ENCODE assay signal across 28 cellular contexts in the genomic region with DNA sequence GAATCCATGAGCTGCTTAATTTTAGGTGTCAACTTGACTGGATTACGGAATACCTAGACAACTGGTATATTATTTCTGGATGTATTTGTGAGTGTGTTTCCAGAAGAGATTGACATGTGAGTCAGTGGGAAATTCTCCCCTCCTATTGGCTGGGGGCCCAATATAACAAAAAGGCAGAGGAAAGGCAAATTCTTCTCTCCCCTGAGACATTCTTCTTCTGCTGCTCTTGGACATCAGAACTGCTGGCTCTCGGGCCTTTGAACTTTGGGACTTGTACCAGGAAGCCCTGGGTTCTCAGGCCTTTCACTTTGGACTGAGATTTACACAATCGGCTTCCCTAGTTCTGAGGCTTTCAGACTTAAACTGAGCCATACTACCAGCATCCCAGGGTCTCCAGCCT. TPM values are rescaled to one million over a fixed set of nuclear protein-coding genes. Genes with fewer than 3 reads are reported as not detected.
A peak's percentile ranks its signal among the peaks of the same experiment; 100 is the strongest.
DNase-seq lines count a peak whose midpoint lies in the region; ATAC-seq, FAIRE-seq and TF ChIP-seq lines count a peak whose summit lies in the region.
"Had no signal": no experiment of that assay in that cellular context is flagged by ENCODE, and none has a peak within 500 bp of the region (broad histone marks: within the 10 kb centered on the region; RNA-seq: fewer than 3 reads in every experiment).

No MANE protein-coding gene starts in this region.

- H3K4me2 ChIP-seq in IMR-90 (ENCODE audit: low read depth, low read length), result no peak overlapping the region
- H3K4me2 ChIP-seq: smooth muscle cell had no signal

- no peak overlapping the region for H2BK15ac ChIP-seq in IMR-90 (ENCODE audit: low read depth, low read length)

- no peak overlapping the region for H3K56ac ChIP-seq in IMR-90 (ENCODE audit: extremely low read depth, insufficient read depth, low read length)

- peaks cover 5% of the 10 kb centered on the region; the same call in 1 of the 2 replicates for H3K9me3 Mint-ChIP-seq in HFFc6

- H2AK9ac ChIP-seq in IMR-90 (replicated peaks; ENCODE audit: low read depth, low read length, poor library complexity), result no peak overlapping the region

- dilution Hi-C loops in IMR-90 (cut with HindIII; ENCODE audit: low sequenced_read_pairs, unreplicated experiment), result no loop called here

- H3K36me3 Mint-ChIP-seq in HFFc6 (ENCODE audit: low read depth), result peaks cover 61% of the 10 kb centered on the region

- H3K4ac ChIP-seq in IMR-90 (ENCODE audit: low read depth, low read length), result no peak overlapping the region

- H3K4me1 Mint-ChIP-seq in HFFc6 (ENCODE audit: low read depth), result peaks cover 39% of the 10 kb centered on the region
- H3K4me1 Mint-ChIP-seq: activated B cell treated with CpG ODN at 0.5 μM for 24 hours; stimulated activated naive B cell treated with anti-CD40 and anti-IgM and Interleukin-4, amounts not matched to agents 10 μg/mL and 1 μg/mL and 100 μg/mL, for 72 hours had no signal

- no peak overlapping the region for H3K4me3 ChIP-seq in IMR-90 (ENCODE audit: insufficient read depth, low read depth, low read length)
- H3K4me3 ChIP-seq in small intestine (ENCODE audit: low read depth in 1 of 2, low read length in 2 of 2), result no peak overlapping the region
- H3K4me3 ChIP-seq: heart left ventricle, mucosa of descending colon, smooth muscle cell, transverse colon had no signal

- in situ Hi-C loops in IMR-90 (cut with MboI; ENCODE audit: low sequenced_read_pairs), result no loop called here

- H4K5ac ChIP-seq in IMR-90 (ENCODE audit: low read depth, low read length), result no peak overlapping the region

- H2BK20ac ChIP-seq in IMR-90 (ENCODE audit: low read depth, low read length), result no peak overlapping the region

- no peak overlapping the region for H3K14ac ChIP-seq in IMR-90 (replicated peaks; ENCODE audit: low read depth, low read length)

- peak; percentile 24; the same call in 1 of the 2 replicates for ATAC-seq in IMR-90 (ENCODE audit: low read depth)
- no peak for ATAC-seq in GM21423 (IDR thresholded peaks at IDR 0.05; ENCODE audit: unreplicated experiment)
- ATAC-seq in GM18519 (IDR thresholded peaks at IDR 0.05; ENCODE audit: low FRiP score, unreplicated experiment), result no peak
- no peak for ATAC-seq in GM21619 (IDR thresholded peaks at IDR 0.05; ENCODE audit: unreplicated experiment)
- ATAC-seq: stimulated activated naive B cell treated with anti-CD40 and anti-IgM and Interleukin-4, amounts not matched to agents 10 μg/mL and 1 μg/mL and 100 μg/mL, for 72 hours had no signal

- peak; percentile 18 for DNase-seq in IMR-90
- peak; percentile 68 for DNase-seq in brain pericyte (ENCODE audit: low read depth, low spot score)
- peak; percentile 43 for DNase-seq in fibroblast of the conjunctiva (ENCODE audit: low read depth)
- peak; percentile 72 for DNase-seq in small intestine
- no peak for DNase-seq in HFFc6
- DNase-seq: activated B cell treated with CpG ODN at 0.5 μM for 24 hours; activated CD4-positive, alpha-beta T cell treated with anti-CD3 and anti-CD28 coated beads, Interleukin-2, amount 50 U/mL, for 4 hours; activated gamma-delta T cell; CD4-positive, alpha-beta memory T cell; DMS 273 treated with DMSO at 0.1 percent for 48 hours; effector CD8-positive, alpha-beta T cell; HCEC 1CT; mucosa of descending colon; NCI-H2029 treated with DMSO at 0.1 percent for 48 hours; NCI-H226; NCI-H774; stimulated activated CD4-positive, alpha-beta T cell treated with anti-CD3 and anti-CD28 coated beads, Interleukin-2, amount 100 ng/mL, for 48 hours; stimulated activated naive B cell treated with anti-CD40 and anti-IgM and Interleukin-4, amounts not matched to agents 10 μg/mL and 1 μg/mL and 100 μg/mL, for 72 hours; T-helper 9 cell; transverse colon had no signal

- CTCF ChIA-PET in IMR-90 (lab: Yijun Ruan, JAX), result interaction anchor here (0.6 kb wide), 1 partner anchor 140 kb away, joined by 6 read pairs; no protein-coding TSS in a partner anchor

- H3K27ac ChIP-seq in IMR-90 (ENCODE audit: insufficient read depth, low read length) (no peak overlapping the region), small intestine (ENCODE audit: low read depth in 1 of 2, low read length in 1 of 2) (no peak overlapping the region)
- H3K27ac ChIP-seq: transverse colon had no signal

- no peaks in the 10 kb centered on the region for H4K20me1 ChIP-seq in IMR-90 (ENCODE audit: insufficient read depth, low read length)

- H4K8ac ChIP-seq in IMR-90 (ENCODE audit: low read depth in 2 of 2, low read length in 2 of 2), result no peak overlapping the region

- no peak overlapping the region for H2BK120ac ChIP-seq in IMR-90 (ENCODE audit: low read depth, low read length)

- H4K91ac ChIP-seq in IMR-90 (ENCODE audit: insufficient read depth, low read depth, low read length), result no peak overlapping the region

- TF ChIP-seq CTCF in IMR-90 (conservative IDR thresholded peaks at IDR 0.05; ENCODE audit: low read depth, low read length), result no peak
- no peak for TF ChIP-seq CTCF in HFFc6 (IDR thresholded peaks at IDR 0.05)

- TF ChIP-seq RAD21 in IMR-90 (IDR thresholded peaks at IDR 0.05; ENCODE audit: low read length), result no peak

- 80% methylated on average over 1 of the region's 3 CpGs; no CpG with 5 or more reads in 1 of the 2 experiments for WGBS in IMR-90 (ENCODE audit: extremely low coverage in 2 of 2, insufficient read length in 1 of 2), 2 experiments
- 57 to 70% (median 61%) methylated on average over 3 of the region's 3 CpGs for WGBS in small intestine, 3 donors

- no peak overlapping the region for H3K18ac ChIP-seq in IMR-90 (ENCODE audit: low read depth, low read length)

- no peak overlapping the region for H2AFZ ChIP-seq in IMR-90 (replicated peaks; ENCODE audit: low read length, poor library complexity)

- POLR2A ChIA-PET in IMR-90 (lab: Charles Lee; ENCODE audit: unreplicated experiment), result no interaction called here

- no peak overlapping the region for H3K23ac ChIP-seq in IMR-90 (ENCODE audit: low read depth, low read length)

- no peak for FAIRE-seq in small intestine (lab: Jason Lieb, UNC)
- FAIRE-seq: G401.6 had no signal

- no peak for TF ChIP-seq POLR2A in IMR-90 (IDR thresholded peaks at IDR 0.05; ENCODE audit: low read depth, low read length)

- H3K9me3 ChIP-seq in IMR-90 (ENCODE audit: control insufficient read depth, insufficient read depth, low read length), result no peaks in the 10 kb centered on the region; the same call in 1 of the 2 replicates
- H3K9me3 ChIP-seq in small intestine (ENCODE audit: control insufficient read depth, low read depth), result no peaks in the 10 kb centered on the region
- H3K9me3 ChIP-seq: transverse colon had no signal

- H3K9ac ChIP-seq in IMR-90 (ENCODE audit: low read depth, low read length), result no peak overlapping the region

- intact Hi-C loops in IMR-90 (cut with micrococcal nuclease), result no loop called here

- H3K27me3 ChIP-seq in IMR-90 (ENCODE audit: control insufficient read depth, insufficient read depth, low read length), result no peaks in the 10 kb centered on the region
- H3K27me3 ChIP-seq in small intestine (ENCODE audit: control insufficient read depth in 2 of 2, insufficient read depth in 2 of 2, low read length in 2 of 2), result no peaks in the 10 kb centered on the region
- H3K27me3 ChIP-seq: heart left ventricle, transverse colon had no signal

- no peaks in the 10 kb centered on the region; the same call in 1 of the 2 replicates for H3K27me3 Mint-ChIP-seq in HFFc6 (ENCODE audit: insufficient read depth)
- H3K27me3 Mint-ChIP-seq: activated B cell treated with CpG ODN at 0.5 μM for 24 hours; CD4-positive, alpha-beta memory T cell; central memory CD8-positive, alpha-beta T cell; stimulated activated naive B cell treated with anti-CD40 and anti-IgM and Interleukin-4, amounts not matched to agents 10 μg/mL and 1 μg/mL and 100 μg/mL, for 72 hours had no signal

- H3K36me3 ChIP-seq in IMR-90 (ENCODE audit: control insufficient read depth, insufficient read depth, low read length) (peaks cover 25% of the 10 kb centered on the region), small intestine (ENCODE audit: control insufficient read depth in 2 of 2, insufficient read depth in 2 of 2, low read length in 2 of 2) (peaks cover 2 to 6% of the 10 kb centered on the region in 2 donors)

- no peak overlapping the region for H2BK5ac ChIP-seq in IMR-90 (ENCODE audit: low read depth, low read length, poor library complexity, severe bottlenecking)

- H3K27ac Mint-ChIP-seq in HFFc6, result no peak overlapping the region; the same call in 1 of the 2 replicates
- H3K27ac Mint-ChIP-seq: activated B cell treated with CpG ODN at 0.5 μM for 24 hours; CD4-positive, alpha-beta memory T cell; stimulated activated naive B cell treated with anti-CD40 and anti-IgM and Interleukin-4, amounts not matched to agents 10 μg/mL and 1 μg/mL and 100 μg/mL, for 72 hours had no signal

- peaks cover 8% of the 10 kb centered on the region; the same call in 1 of the 2 replicates for H3K9me1 ChIP-seq in IMR-90 (ENCODE audit: insufficient read depth, low read length)

- no peak overlapping the region for H3K4me3 Mint-ChIP-seq in HFFc6
- H3K4me3 Mint-ChIP-seq: activated B cell treated with CpG ODN at 0.5 μM for 24 hours; CD4-positive, alpha-beta memory T cell; central memory CD8-positive, alpha-beta T cell; stimulated activated naive B cell treated with anti-CD40 and anti-IgM and Interleukin-4, amounts not matched to agents 10 μg/mL and 1 μg/mL and 100 μg/mL, for 72 hours had no signal

- H3K4me1 ChIP-seq in IMR-90 (ENCODE audit: control insufficient read depth, insufficient read depth, low read length) (peaks cover 3% of the 10 kb centered on the region; the same call in 1 of the 2 replicates), small intestine (ENCODE audit: control insufficient read depth in 2 of 2, insufficient read depth in 1 of 2, low read depth in 1 of 2, low read length in 1 of 2) (no peaks in the 10 kb centered on the region)
- H3K4me1 ChIP-seq: transverse colon had no signal

- H2AK5ac ChIP-seq in IMR-90 (ENCODE audit: low read depth, low read length), result no peak overlapping the region

- no TSS peak for BruUV-seq in IMR-90 (replicated peaks; lab: Mats Ljungman, UMichigan)

- H3K79me1 ChIP-seq in IMR-90 (ENCODE audit: low read depth in 1 of 2, low read length in 2 of 2), result peaks cover 0 to 14% of the 10 kb centered on the region in 2 experiments; a peak in 1 of 4 replicates

RNA-seq across cellular contexts. Expression of a gene that starts 7.7 kb away (rescaled TPM):
- total RNA-seq in IMR-90 (2012; rRNA removed), result 14.4 and 15.8 TPM in 2 replicates
- polyA plus RNA-seq in IMR-90 (2012; rRNA removed) (12.4 and 14.8 TPM in 2 replicates), small intestine (10 to 100 TPM in 2 of 3 donors, 1 to 10 TPM in 1; 8.9 to 19.6 (median 14.3) TPM)
- polyA plus RNA-seq in IMR-90 (2012; cell fraction: cytosol; rRNA removed), result 6.3 and 10.8 TPM in 2 replicates
- 13.9 and 51.5 TPM in 2 replicates for polyA plus RNA-seq in IMR-90 (2012; cell fraction: nucleus; rRNA removed; ENCODE audit: low replicate concordance)
- 1 to 10 TPM; 4.6 to 9.9 (median 8.4) TPM for total RNA-seq in HFFc6 (2021; fragmentation: NEBNext Ultra II Directional; extraction: Animal tissue kit (Norgen Biotek cat#: 25700))
- polyA plus RNA-seq: neural cell had no signal

RNA-seq across cellular contexts. Expression of a gene that starts 25.1 kb away (rescaled TPM):
- 11.4 and 13.6 TPM in 2 replicates for total RNA-seq in IMR-90 (2012; rRNA removed)
- polyA plus RNA-seq in IMR-90 (2012; rRNA removed), result 37.9 and 40.2 TPM in 2 replicates
- 18.8 and 24.5 TPM in 2 replicates for polyA plus RNA-seq in IMR-90 (2012; cell fraction: cytosol; rRNA removed)
- polyA plus RNA-seq in IMR-90 (2012; cell fraction: nucleus; rRNA removed; ENCODE audit: low replicate concordance), result 44.0 and 69.0 TPM in 2 replicates
- polyA plus RNA-seq in small intestine, result 10 to 100 TPM; 15.4 to 19.6 (median 17.2) TPM
- 10 to 100 TPM; 29.2 to 35.4 (median 33.0) TPM for total RNA-seq in HFFc6 (2021; fragmentation: NEBNext Ultra II Directional; extraction: Animal tissue kit (Norgen Biotek cat#: 25700))

RNA-seq across cellular contexts. Expression of a gene that starts 30.5 kb away (rescaled TPM):
- 15.3 and 16.5 TPM in 2 replicates for total RNA-seq in IMR-90 (2012; rRNA removed)
- polyA plus RNA-seq in IMR-90 (2012; rRNA removed), result 9.8 and 14.4 TPM in 2 replicates
- 5.7 and 11.5 TPM in 2 replicates for polyA plus RNA-seq in IMR-90 (2012; cell fraction: cytosol; rRNA removed)
- polyA plus RNA-seq in IMR-90 (2012; cell fraction: nucleus; rRNA removed; ENCODE audit: low replicate concordance), result 23.3 and 47.1 TPM in 2 replicates
- polyA plus RNA-seq in small intestine, result 10 to 100 TPM in 2 of 3 donors, 1 to 10 TPM in 1; 9.2 to 18.5 (median 12.7) TPM
- 10 to 100 TPM; 10.3 to 16.2 (median 13.8) TPM for total RNA-seq in HFFc6 (2021; fragmentation: NEBNext Ultra II Directional; extraction: Animal tissue kit (Norgen Biotek cat#: 25700))

RNA-seq across cellular contexts. Expression of a gene that starts 49.7 kb away (rescaled TPM):
- 10.6 and 12.5 TPM in 2 replicates for total RNA-seq in IMR-90 (2012; rRNA removed)
- 9.8 and 15.2 TPM in 2 replicates for polyA plus RNA-seq in IMR-90 (2012; rRNA removed)
- polyA plus RNA-seq in IMR-90 (2012; cell fraction: cytosol; rRNA removed), result 4.9 and 6.3 TPM in 2 replicates
- polyA plus RNA-seq in IMR-90 (2012; cell fraction: nucleus; rRNA removed; ENCODE audit: low replicate concordance), result 27.6 and 53.1 TPM in 2 replicates
- 1 to 10 TPM in 2 of 3 donors, under 1 TPM in 1; 0.89 to 6.4 (median 3.0) TPM for polyA plus RNA-seq in small intestine
- 10 to 100 TPM in 4 of 6 experiments, 1 to 10 TPM in 2; 9.1 to 11.9 (median 10.5) TPM for total RNA-seq in HFFc6 (2021; fragmentation: NEBNext Ultra II Directional; extraction: Animal tissue kit (Norgen Biotek cat#: 25700))
